8 cellular contexts compared by ENCODE assay signal in genomic region chr6:28977351-28978136, GRCh38. TPM values are rescaled to one million over a fixed set of nuclear protein-coding genes. Genes with fewer than 3 reads are reported as not detected.
DNase-seq lines count a peak whose midpoint lies in the region; ATAC-seq lines count a peak whose summit lies in the region.

No MANE protein-coding gene starts in this region.

- H3K4me1 Mint-ChIP-seq in activated naive CD4-positive, alpha-beta T cell treated with anti-CD3 and anti-CD28 coated beads, Interleukin-2, amount 10 ng/mL, durations not matched to agents 7 days and 5 days: peaks cover 36% of the 10 kb centered on the region
- peaks cover 30% of the 10 kb centered on the region for H3K4me1 Mint-ChIP-seq in activated T-helper 17 cell treated with anti-CD3 and anti-CD28 coated beads, Interleukin-2, amount 50 U/mL, for 72 hours
- H3K4me1 Mint-ChIP-seq in stimulated activated naive CD8-positive, alpha-beta T cell treated with anti-CD3 and anti-CD28 coated beads, Interleukin-15, amount 100 ng/mL, for 72 hours: peaks cover 47% of the 10 kb centered on the region

- peak overlapping the region; percentile 57 for H3K4me3 Mint-ChIP-seq in activated naive CD4-positive, alpha-beta T cell treated with anti-CD3 and anti-CD28 coated beads, Interleukin-2, amount 10 ng/mL, durations not matched to agents 7 days and 5 days
- peak overlapping the region; percentile 76 for H3K4me3 Mint-ChIP-seq in activated T-helper 17 cell treated with anti-CD3 and anti-CD28 coated beads, Interleukin-2, amount 50 U/mL, for 72 hours
- H3K4me3 Mint-ChIP-seq in stimulated activated naive CD8-positive, alpha-beta T cell treated with anti-CD3 and anti-CD28 coated beads, Interleukin-15, amount 100 ng/mL, for 72 hours: peak overlapping the region; percentile 81 to 86

- H3K36me3 Mint-ChIP-seq in activated naive CD4-positive, alpha-beta T cell treated with anti-CD3 and anti-CD28 coated beads, Interleukin-2, amount 10 ng/mL, durations not matched to agents 7 days and 5 days: peaks cover 6% of the 10 kb centered on the region
- peaks cover 16% of the 10 kb centered on the region for H3K36me3 Mint-ChIP-seq in activated T-helper 17 cell treated with anti-CD3 and anti-CD28 coated beads, Interleukin-2, amount 50 U/mL, for 72 hours (ENCODE audit: low read depth)

- no peaks in the 10 kb centered on the region for H3K9me3 Mint-ChIP-seq in activated naive CD4-positive, alpha-beta T cell treated with anti-CD3 and anti-CD28 coated beads, Interleukin-2, amount 10 ng/mL, durations not matched to agents 7 days and 5 days
- no peaks in the 10 kb centered on the region for H3K9me3 Mint-ChIP-seq in activated T-helper 17 cell treated with anti-CD3 and anti-CD28 coated beads, Interleukin-2, amount 50 U/mL, for 72 hours
- no peaks in the 10 kb centered on the region for H3K9me3 Mint-ChIP-seq in stimulated activated naive CD8-positive, alpha-beta T cell treated with anti-CD3 and anti-CD28 coated beads, Interleukin-15, amount 100 ng/mL, for 72 hours

- ATAC-seq in activated T-helper 17 cell treated with anti-CD3 and anti-CD28 coated beads, Interleukin-2, amount 50 U/mL, for 72 hours (replicated peaks): peak; percentile 10
- ATAC-seq in stimulated activated naive CD8-positive, alpha-beta T cell treated with anti-CD3 and anti-CD28 coated beads, Interleukin-15, amount 100 ng/mL, for 72 hours: peak; percentile 33

- DNase-seq in activated naive CD4-positive, alpha-beta T cell treated with anti-CD3 and anti-CD28 coated beads, Interleukin-2, amount 10 ng/mL, durations not matched to agents 7 days and 5 days: peak; percentile 31
- DNase-seq in activated naive CD4-positive, alpha-beta T cell treated with Interleukin-2 at 50 U/mL for 16 hours: no peak
- DNase-seq in hepatic stellate cell (ENCODE audit: low spot score) (peak; percentile 18), DMS79 (lab: John Stamatoyannopoulos, UW) (no peak), NCI-H2081 (lab: John Stamatoyannopoulos, UW) (no peak), GM19238 (ENCODE audit: insufficient read length, low spot score) (no peak)
- peak; percentile 18 to 25 for DNase-seq in stimulated activated naive CD8-positive, alpha-beta T cell treated with anti-CD3 and anti-CD28 coated beads, Interleukin-15, amount 100 ng/mL, for 72 hours

- peaks cover 43% of the 10 kb centered on the region for H3K27me3 Mint-ChIP-seq in activated naive CD4-positive, alpha-beta T cell treated with anti-CD3 and anti-CD28 coated beads, Interleukin-2, amount 10 ng/mL, durations not matched to agents 7 days and 5 days
- H3K27me3 Mint-ChIP-seq in activated T-helper 17 cell treated with anti-CD3 and anti-CD28 coated beads, Interleukin-2, amount 50 U/mL, for 72 hours: peaks cover 16% of the 10 kb centered on the region
- peaks cover 51% of the 10 kb centered on the region for H3K27me3 Mint-ChIP-seq in stimulated activated naive CD8-positive, alpha-beta T cell treated with anti-CD3 and anti-CD28 coated beads, Interleukin-15, amount 100 ng/mL, for 72 hours

- CTCF ChIA-PET in activated naive CD4-positive, alpha-beta T cell treated with anti-CD3 and anti-CD28 coated beads, Interleukin-2, amount 10 ng/mL, durations not matched to agents 7 days and 5 days (lab: Charles Lee): interaction anchor here (1.9 kb wide), 1 partner anchor 39 kb away, joined by 4 read pairs; no protein-coding TSS in a partner anchor

- H3K27ac Mint-ChIP-seq in activated naive CD4-positive, alpha-beta T cell treated with anti-CD3 and anti-CD28 coated beads, Interleukin-2, amount 10 ng/mL, durations not matched to agents 7 days and 5 days: no peak overlapping the region
- peak overlapping the region; percentile 63 for H3K27ac Mint-ChIP-seq in activated T-helper 17 cell treated with anti-CD3 and anti-CD28 coated beads, Interleukin-2, amount 50 U/mL, for 72 hours
- H3K27ac Mint-ChIP-seq in stimulated activated naive CD8-positive, alpha-beta T cell treated with anti-CD3 and anti-CD28 coated beads, Interleukin-15, amount 100 ng/mL, for 72 hours: peak overlapping the region; percentile 30 to 55

RNA-seq across cellular contexts. Expression of gene ZNF311, which starts 27.6 kb away (rescaled TPM):
- total RNA-seq in activated T-helper 17 cell treated with anti-CD3 and anti-CD28 coated beads, Interleukin-2, amount 50 U/mL, for 72 hours: under 1 TPM; 0.35 to 0.71 TPM

RNA-seq across cellular contexts. Expression of gene TRIM27, which starts 53.8 kb away (rescaled TPM):
- total RNA-seq in activated T-helper 17 cell treated with anti-CD3 and anti-CD28 coated beads, Interleukin-2, amount 50 U/mL, for 72 hours: 10 to 100 TPM; 34.4 to 51.2 TPM

Comparison
In these comparisons a context has a peak if more than half of its experiments do, and no peak if none do; other contexts are left out.
1. DNase-seq: peak in activated naive CD4-positive, alpha-beta T cell treated with anti-CD3 and anti-CD28 coated beads, Interleukin-2, amount 10 ng/mL, durations not matched to agents 7 days and 5 days (single experiment), hepatic stellate cell (single experiment) and stimulated activated naive CD8-positive, alpha-beta T cell treated with anti-CD3 and anti-CD28 coated beads, Interleukin-15, amount 100 ng/mL, for 72 hours (2 of 2); none in activated naive CD4-positive, alpha-beta T cell treated with Interleukin-2 at 50 U/mL for 16 hours (single experiment), DMS79 (single experiment), NCI-H2081 (0 of 2) and GM19238 (single experiment).
2. Peak in every context shown above with its lines, with median percentiles within 50 percentile points of each other: H3K4me3 Mint-ChIP-seq.